In genomic region chr6:28208180-28208659, GRCh38 we compare ENCODE assay signal across 1 cellular context.
TF ChIP-seq lines count a peak whose summit lies in the region.

No MANE protein-coding gene starts in this region.

TF ChIP-seq in GM23338, 12 proteins besides CTCF, POLR2A, EP300 and RAD21 (continued from another document):
- no peak for TF ChIP-seq NANOG (IDR thresholded peaks at IDR 0.05; ENCODE audit: borderline replicate concordance)
- TF ChIP-seq JUNB (IDR thresholded peaks at IDR 0.05; ENCODE audit: unreplicated experiment), result no peak
- TF ChIP-seq STAT1 (IDR thresholded peaks at IDR 0.05; ENCODE audit: unreplicated experiment), result no peak
- no peak for TF ChIP-seq ZNF331 (CRISPR knock-in tag; IDR thresholded peaks at IDR 0.05; ENCODE audit: low read depth)
- TF ChIP-seq POLR2AphosphoS5 (IDR thresholded peaks at IDR 0.05; ENCODE audit: low read depth), result no peak
- no peak for TF ChIP-seq REST (IDR thresholded peaks at IDR 0.05; ENCODE audit: unreplicated experiment)
- no peak for TF ChIP-seq CREB1 (CRISPR knock-in tag; IDR thresholded peaks at IDR 0.05; ENCODE audit: low read depth)
- no peak for TF ChIP-seq EZH2phosphoT487 (IDR thresholded peaks at IDR 0.05; ENCODE audit: unreplicated experiment)
